Comparison of ENCODE assay signal across 8 cellular contexts in genomic region chr16:30922960-30923535, GRCh38. TPM values are rescaled to one million over a fixed set of nuclear protein-coding genes. Genes with fewer than 3 reads are reported as not detected.
DNase-seq lines count a peak whose midpoint lies in the region; ATAC-seq, FAIRE-seq and TF ChIP-seq lines count a peak whose summit lies in the region.

No MANE protein-coding gene starts in this region.

- H3K4me3 Mint-ChIP-seq in WTC11 = peak overlapping the region; percentile 99

- H3K4me3 ChIP-seq in bronchial epithelial cell (ENCODE audit: low read depth, low read length) = peak overlapping the region; percentile 55
- peak overlapping the region; percentile 71 to 95 (median 82) for H3K4me3 ChIP-seq in skeletal muscle tissue (ENCODE audit: low read length in 3 of 3)

- DNase-seq in AG08395 (ENCODE audit: low spot score) (peak; percentile 97), NCI-H226 (peak; percentile 99), WTC11 (ENCODE audit: low spot score) (peak; percentile 99), bronchial epithelial cell (ENCODE audit: low read depth) (peak; percentile 98), iPS-NIHi11 (ENCODE audit: low spot score) (peak; percentile 83)

- TF ChIP-seq CTCF in WTC11 (IDR thresholded peaks at IDR 0.05) = no peak
- no peak for TF ChIP-seq CTCF in bronchial epithelial cell (IDR thresholded peaks at IDR 0.05; ENCODE audit: insufficient read depth, low read length, severe bottlenecking)

- H3K27me3 Mint-ChIP-seq in WTC11 (ENCODE audit: low read depth) = no peaks in the 10 kb centered on the region; the same call in 1 of the 2 replicates

- H3K36me3 ChIP-seq in bronchial epithelial cell (ENCODE audit: control insufficient read depth, insufficient read depth, low read length) (peaks cover 8% of the 10 kb centered on the region), skeletal muscle tissue (ENCODE audit: control insufficient read depth in 3 of 3, insufficient read depth in 3 of 3, low read length in 3 of 3) (peaks cover 0 to 3% (median 2%) of the 10 kb centered on the region in 3 donors)

- no peaks in the 10 kb centered on the region for H3K9me3 Mint-ChIP-seq in WTC11

- peak overlapping the region; percentile 89 for H3K27ac ChIP-seq in skeletal muscle tissue (ENCODE audit: low read depth, low read length)

- H3K4me1 ChIP-seq in skeletal muscle tissue (ENCODE audit: control insufficient read depth in 3 of 3, insufficient read depth in 3 of 3, low read length in 3 of 3) = peaks cover 10 to 17% (median 11%) of the 10 kb centered on the region in 3 donors

- CTCF ChIA-PET in WTC11 (lab: Charles Lee) = interaction anchor here (0.7 to 6.5 kb wide), 9 partner anchors 12 to 228 kb away, joined by 3 to 79 read pairs (median 5); partner anchors contain the start of genes HSD3B7 and ZNF629

- peak overlapping the region; percentile 100 for H3K27ac Mint-ChIP-seq in WTC11

- H3K9me3 ChIP-seq in skeletal muscle tissue (ENCODE audit: control insufficient read depth in 3 of 3, low read length in 3 of 3) = no peaks in the 10 kb centered on the region

- POLR2A ChIA-PET in WTC11 (lab: Charles Lee) = interaction anchor here (0.7 to 1.1 kb wide), 3 partner anchors 19 to 144 kb away, joined by 3 read pairs; no protein-coding TSS in a partner anchor

- peaks cover 10% of the 10 kb centered on the region; the same call in 1 of the 2 replicates for H3K36me3 Mint-ChIP-seq in WTC11

- peak overlapping the region; percentile 62 to 80 (median 69) for H3K9ac ChIP-seq in skeletal muscle tissue (ENCODE audit: low read depth in 1 of 3, low read length in 3 of 3)

- H3K27me3 ChIP-seq in bronchial epithelial cell (ENCODE audit: control insufficient read depth, insufficient read depth, low read length) (no peaks in the 10 kb centered on the region), skeletal muscle tissue (ENCODE audit: control insufficient read depth in 3 of 3, insufficient read depth in 3 of 3, low read length in 3 of 3) (no peaks in the 10 kb centered on the region)

- peak; percentile 83 for FAIRE-seq in bronchial epithelial cell (lab: Jason Lieb, UNC)

- ATAC-seq in GM19023 (IDR thresholded peaks at IDR 0.05; ENCODE audit: unreplicated experiment) (peak; percentile 53), HG03280 (IDR thresholded peaks at IDR 0.05; ENCODE audit: unreplicated experiment) (peak; percentile 64), WTC11 (peak; percentile 60)

- H3K4me1 Mint-ChIP-seq in WTC11 = peaks cover 20% of the 10 kb centered on the region

TF ChIP-seq in WTC11, 78 proteins besides CTCF, POLR2A, EP300 and RAD21 (continues in another document):
- no peak for TF ChIP-seq JAZF1 (CRISPR knock-in tag; IDR thresholded peaks at IDR 0.05)
- no peak for TF ChIP-seq RORB (CRISPR knock-in tag; IDR thresholded peaks at IDR 0.05)
- no peak for TF ChIP-seq ATF3 (CRISPR knock-in tag; conservative IDR thresholded peaks at IDR 0.05)
- TF ChIP-seq ZNF512 (CRISPR knock-in tag; IDR thresholded peaks at IDR 0.05; ENCODE audit: borderline replicate concordance) = no peak
- TF ChIP-seq PREB (CRISPR knock-in tag; IDR thresholded peaks at IDR 0.05; ENCODE audit: borderline replicate concordance) = no peak
- peak; percentile 54; the same call in 1 of the 2 replicates for TF ChIP-seq NFE2L1 (CRISPR knock-in tag; IDR thresholded peaks at IDR 0.05)
- no peak for TF ChIP-seq ZSCAN18 (CRISPR knock-in tag; IDR thresholded peaks at IDR 0.05)
- TF ChIP-seq, protein P1, sequence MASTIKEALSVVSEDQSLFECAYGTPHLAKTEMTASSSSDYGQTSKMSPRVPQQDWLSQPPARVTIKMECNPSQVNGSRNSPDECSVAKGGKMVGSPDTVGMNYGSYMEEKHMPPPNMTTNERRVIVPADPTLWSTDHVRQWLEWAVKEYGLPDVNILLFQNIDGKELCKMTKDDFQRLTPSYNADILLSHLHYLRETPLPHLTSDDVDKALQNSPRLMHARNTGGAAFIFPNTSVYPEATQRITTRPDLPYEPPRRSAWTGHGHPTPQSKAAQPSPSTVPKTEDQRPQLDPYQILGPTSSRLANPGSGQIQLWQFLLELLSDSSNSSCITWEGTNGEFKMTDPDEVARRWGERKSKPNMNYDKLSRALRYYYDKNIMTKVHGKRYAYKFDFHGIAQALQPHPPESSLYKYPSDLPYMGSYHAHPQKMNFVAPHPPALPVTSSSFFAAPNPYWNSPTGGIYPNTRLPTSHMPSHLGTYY (CRISPR knock-in tag; IDR thresholded peaks at IDR 0.05) = no peak
- TF ChIP-seq HMGA2 (CRISPR knock-in tag; IDR thresholded peaks at IDR 0.05) = no peak
- TF ChIP-seq ATF2 (CRISPR knock-in tag; IDR thresholded peaks at IDR 0.05; ENCODE audit: borderline replicate concordance, low read depth) = no peak
- TF ChIP-seq, protein P2, sequence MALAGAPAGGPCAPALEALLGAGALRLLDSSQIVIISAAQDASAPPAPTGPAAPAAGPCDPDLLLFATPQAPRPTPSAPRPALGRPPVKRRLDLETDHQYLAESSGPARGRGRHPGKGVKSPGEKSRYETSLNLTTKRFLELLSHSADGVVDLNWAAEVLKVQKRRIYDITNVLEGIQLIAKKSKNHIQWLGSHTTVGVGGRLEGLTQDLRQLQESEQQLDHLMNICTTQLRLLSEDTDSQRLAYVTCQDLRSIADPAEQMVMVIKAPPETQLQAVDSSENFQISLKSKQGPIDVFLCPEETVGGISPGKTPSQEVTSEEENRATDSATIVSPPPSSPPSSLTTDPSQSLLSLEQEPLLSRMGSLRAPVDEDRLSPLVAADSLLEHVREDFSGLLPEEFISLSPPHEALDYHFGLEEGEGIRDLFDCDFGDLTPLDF (CRISPR knock-in tag; IDR thresholded peaks at IDR 0.05) = no peak
- no peak for TF ChIP-seq ZNF263 (CRISPR knock-in tag; IDR thresholded peaks at IDR 0.05; ENCODE audit: low read depth)
- TF ChIP-seq ZBTB21 (CRISPR knock-in tag; IDR thresholded peaks at IDR 0.05; ENCODE audit: borderline replicate concordance) = no peak
- no peak for TF ChIP-seq IRF2 (CRISPR knock-in tag; IDR thresholded peaks at IDR 0.05; ENCODE audit: borderline replicate concordance, low read depth)

RNA-seq across cellular contexts. Expression of gene FBXL19, which starts 0.3 kb away (rescaled TPM):
- total RNA-seq in WTC11 (2021) = 79.0 to 84.9 TPM (median 84.3 TPM) in 3 replicates
- 7.9 and 10.0 TPM in 2 replicates for total RNA-seq in bronchial epithelial cell
- 5.2 TPM for total RNA-seq in skeletal muscle tissue

RNA-seq across cellular contexts. Expression of gene ORAI3, which starts 25.8 kb away (rescaled TPM):
- total RNA-seq in WTC11 (2021) = 10.8 to 13.5 TPM (median 13.2 TPM) in 3 replicates
- total RNA-seq in bronchial epithelial cell = 16.6 and 17.5 TPM in 2 replicates
- 9.4 TPM for total RNA-seq in skeletal muscle tissue

RNA-seq across cellular contexts. Expression of gene CTF1, which starts 26.6 kb away (rescaled TPM):
- total RNA-seq in WTC11 (2021) (1.4 to 1.9 TPM (median 1.6 TPM) in 3 replicates), bronchial epithelial cell (0.26 and 0.38 TPM in 2 replicates), skeletal muscle tissue (0.52 TPM)

RNA-seq across cellular contexts. Expression of gene BCL7C, which starts 29.2 kb away (rescaled TPM):
- total RNA-seq in WTC11 (2021) (18.3 to 20.3 TPM (median 18.7 TPM) in 3 replicates), bronchial epithelial cell (24.7 and 50.1 TPM in 2 replicates), skeletal muscle tissue (29.7 TPM)

RNA-seq across cellular contexts. Expression of gene SETD1A, which starts 34.5 kb away (rescaled TPM):
- total RNA-seq in WTC11 (2021) (29.3 to 31.1 TPM (median 29.4 TPM) in 3 replicates), bronchial epithelial cell (1.3 TPM in 2 replicates), skeletal muscle tissue (3.7 TPM)

Comparison
In these comparisons a context has a peak if more than half of its experiments do, and no peak if none do; other contexts are left out.
1. Peak in every context shown above with its lines: DNase-seq, ATAC-seq, H3K4me3 ChIP-seq and H3K27ac ChIP-seq.